Comparison of ENCODE assay signal across 8 cellular contexts in genomic region chr15:62549345-62549970, GRCh38.
A peak's percentile ranks its signal among the peaks of the same experiment; 100 is the strongest.
DNase-seq lines count a peak whose midpoint lies in the region; ATAC-seq and TF ChIP-seq lines count a peak whose summit lies in the region.

No MANE protein-coding gene starts in this region.

- H3K4me3 ChIP-seq in epithelial cell of proximal tubule (ENCODE audit: low read depth, low read length) (no peak overlapping the region), smooth muscle cell (no peak overlapping the region)

- H3K9ac ChIP-seq in smooth muscle cell (ENCODE audit: low read depth), result no peak overlapping the region

- H3K36me3 Mint-ChIP-seq in activated CD4-positive, alpha-beta T cell treated with anti-CD3 and anti-CD28 coated beads for 36 hours (ENCODE audit: low read depth), result no peaks in the 10 kb centered on the region

- TF ChIP-seq CTCF in epithelial cell of proximal tubule (conservative IDR thresholded peaks at IDR 0.05; ENCODE audit: low read depth, low read length) (peak; percentile 73), smooth muscle cell (IDR thresholded peaks at IDR 0.05; ENCODE audit: borderline replicate concordance, insufficient read depth, poor library complexity, severe bottlenecking) (peak; percentile 34)

- no peaks in the 10 kb centered on the region for H3K27me3 ChIP-seq in smooth muscle cell (ENCODE audit: low read depth)

- H3K36me3 ChIP-seq in smooth muscle cell (ENCODE audit: low read depth), result no peaks in the 10 kb centered on the region

- H3K27ac Mint-ChIP-seq in activated CD4-positive, alpha-beta T cell treated with anti-CD3 and anti-CD28 coated beads for 36 hours, result no peak overlapping the region

- H3K27ac ChIP-seq in smooth muscle cell (ENCODE audit: low read depth), result no peak overlapping the region

- CTCF ChIA-PET in activated CD4-positive, alpha-beta T cell treated with anti-CD3 and anti-CD28 coated beads for 36 hours (lab: Charles Lee), result interaction anchor here (0.7 to 1.6 kb wide), 3 partner anchors 10 to 184 kb away, joined by 3 to 4 read pairs (median 4); no protein-coding TSS in a partner anchor

- WGBS in smooth muscle cell (ENCODE audit: low lambda C conversion rate), result 79% methylated on average over 5 of the region's 5 CpGs

- H3K4me1 Mint-ChIP-seq in activated CD4-positive, alpha-beta T cell treated with anti-CD3 and anti-CD28 coated beads for 36 hours, result no peaks in the 10 kb centered on the region

- peaks cover 8% of the 10 kb centered on the region for H3K79me2 ChIP-seq in smooth muscle cell (ENCODE audit: low read depth)

- H3K9me3 ChIP-seq in smooth muscle cell (replicated peaks; ENCODE audit: low read depth), result no peaks in the 10 kb centered on the region

- H3K4me2 ChIP-seq in smooth muscle cell, result no peak overlapping the region

- H3F3A ChIP-seq in smooth muscle cell (ENCODE audit: low read depth), result peaks cover 11% of the 10 kb centered on the region

- no peaks in the 10 kb centered on the region for H3K4me1 ChIP-seq in smooth muscle cell (ENCODE audit: low read depth)

- peak; percentile 44 for ATAC-seq in activated CD4-positive, alpha-beta T cell treated with anti-CD3 and anti-CD28 coated beads for 36 hours
- ATAC-seq in GM18502 (IDR thresholded peaks at IDR 0.05; ENCODE audit: poor library complexity, unreplicated experiment) (no peak), GM18909 (IDR thresholded peaks at IDR 0.05; ENCODE audit: poor library complexity, unreplicated experiment) (no peak), HG03457 (IDR thresholded peaks at IDR 0.05; ENCODE audit: unreplicated experiment) (no peak)

- H3K27me3 Mint-ChIP-seq in activated CD4-positive, alpha-beta T cell treated with anti-CD3 and anti-CD28 coated beads for 36 hours, result peaks cover 6% of the 10 kb centered on the region

- DNase-seq in activated CD4-positive, alpha-beta T cell treated with anti-CD3 and anti-CD28 coated beads for 36 hours, result peak; percentile 21
- no peak for DNase-seq in activated CD4-positive, alpha-beta T cell treated with anti-CD3 and anti-CD28 coated beads for 4 hours
- DNase-seq in NCI-H460 (ENCODE audit: extremely low read depth, low read depth) (peak; percentile 43), epithelial cell of proximal tubule (ENCODE audit: low read depth) (no peak), smooth muscle cell (lab: John Stamatoyannopoulos, UW; ENCODE audit: unreplicated experiment) (no peak)

- H4K20me1 ChIP-seq in smooth muscle cell (ENCODE audit: low read depth), result no peaks in the 10 kb centered on the region

- POLR2A ChIA-PET in activated CD4-positive, alpha-beta T cell treated with anti-CD3 and anti-CD28 coated beads for 36 hours (lab: Charles Lee), result no interaction called here

- H3K9me3 Mint-ChIP-seq in activated CD4-positive, alpha-beta T cell treated with anti-CD3 and anti-CD28 coated beads for 36 hours (ENCODE audit: low read depth), result no peaks in the 10 kb centered on the region

- intact Hi-C loops in activated CD4-positive, alpha-beta T cell treated with anti-CD3 and anti-CD28 coated beads for 36 hours (cut with DNase I, micrococcal nuclease), result no loop called here

- H2AFZ ChIP-seq in smooth muscle cell (ENCODE audit: low read depth), result no peak overlapping the region

- no peak overlapping the region for H3K4me3 Mint-ChIP-seq in activated CD4-positive, alpha-beta T cell treated with anti-CD3 and anti-CD28 coated beads for 36 hours

Comparison
In these comparisons a context has a peak if more than half of its experiments do, and no peak if none do; other contexts are left out.
1. DNase-seq: peak in activated CD4-positive, alpha-beta T cell treated with anti-CD3 and anti-CD28 coated beads for 36 hours (single experiment) and NCI-H460 (single experiment); none in activated CD4-positive, alpha-beta T cell treated with anti-CD3 and anti-CD28 coated beads for 4 hours (0 of 2), epithelial cell of proximal tubule (single experiment) and smooth muscle cell (single experiment).